ENCODE assay signal across 9 cellular contexts in genomic region chr6:20173833-20174796, GRCh38. TPM values are rescaled to one million over a fixed set of nuclear protein-coding genes. Genes with fewer than 3 reads are reported as not detected.
A peak's percentile ranks its signal among the peaks of the same experiment; 100 is the strongest.
DNase-seq lines count a peak whose midpoint lies in the region; ATAC-seq and TF ChIP-seq lines count a peak whose summit lies in the region.
"Had no signal": no experiment of that assay in that cellular context is flagged by ENCODE, and none has a peak within 500 bp of the region (broad histone marks: within the 10 kb centered on the region; RNA-seq: fewer than 3 reads in every experiment).

No MANE protein-coding gene starts in this region.

- ATAC-seq in GM19468 (IDR thresholded peaks at IDR 0.05; ENCODE audit: extremely low read depth, unreplicated experiment), result peak; percentile 81
- ATAC-seq in HG03558 (IDR thresholded peaks at IDR 0.05; ENCODE audit: extremely low read depth, unreplicated experiment), result peak; percentile 57
- ATAC-seq in activated naive CD8-positive, alpha-beta T cell treated with anti-CD3 and anti-CD28 coated beads, Interleukin-2, amount 50 U/mL, for 24 hours, result no peak
- ATAC-seq in HG02571 (IDR thresholded peaks at IDR 0.05; ENCODE audit: unreplicated experiment), result no peak
- no peak for ATAC-seq in HG02870 (IDR thresholded peaks at IDR 0.05; ENCODE audit: unreplicated experiment)

- H3K4me1 ChIP-seq in CD4-positive, alpha-beta memory T cell (ENCODE audit: insufficient read depth, low read length), result peaks cover 19% of the 10 kb centered on the region
- H3K4me1 ChIP-seq: pancreas had no signal

- TF ChIP-seq CTCF in GM10248 (IDR thresholded peaks at IDR 0.05; ENCODE audit: control extremely low read depth, extremely low read depth, low read depth, missing control alignments), result no peak

- POLR2A ChIA-PET in CD4-positive, alpha-beta memory T cell (lab: Charles Lee; ENCODE audit: partially characterized antibody), result interaction anchor here (0.7 kb wide), 1 partner anchor 145 kb away, joined by 3 read pairs; no protein-coding TSS in a partner anchor
- POLR2A ChIA-PET in GM10248 (lab: Yijun Ruan, JAX), result no interaction called here

- peak overlapping the region in 7 of 8 donors; percentile 17 to 76 (median 54) for H3K4me3 Mint-ChIP-seq in CD4-positive, alpha-beta memory T cell
- peak overlapping the region; percentile 32 for H3K4me3 Mint-ChIP-seq in activated naive CD8-positive, alpha-beta T cell treated with anti-CD3 and anti-CD28 coated beads, Interleukin-2, amount 50 U/mL, for 24 hours

- H3K27me3 Mint-ChIP-seq in CD4-positive, alpha-beta memory T cell, result no peaks in the 10 kb centered on the region
- no peaks in the 10 kb centered on the region for H3K27me3 Mint-ChIP-seq in activated naive CD8-positive, alpha-beta T cell treated with anti-CD3 and anti-CD28 coated beads, Interleukin-2, amount 50 U/mL, for 24 hours

- H3K9me3 ChIP-seq in CD4-positive, alpha-beta memory T cell (ENCODE audit: control insufficient read depth in 1 of 2, low read length in 2 of 2), result no peaks in the 10 kb centered on the region
- H3K9me3 ChIP-seq: pancreas had no signal

- peak in 2 of 5 donors; percentile 4 to 11 for DNase-seq in CD4-positive, alpha-beta memory T cell
- no peak for DNase-seq in activated naive CD8-positive, alpha-beta T cell treated with anti-CD3 and anti-CD28 coated beads, Interleukin-2, amount 50 U/mL, for 24 hours
- DNase-seq in iPS-NIHi7 (ENCODE audit: extremely low spot score) (no peak), GM10248 (ENCODE audit: extremely low spot score) (no peak)
- DNase-seq: pancreas had no signal

- no peaks in the 10 kb centered on the region for H3K36me3 ChIP-seq in CD4-positive, alpha-beta memory T cell (ENCODE audit: insufficient read depth, low read length)
- H3K36me3 ChIP-seq: pancreas had no signal

- no peaks in the 10 kb centered on the region for H3K9me3 Mint-ChIP-seq in CD4-positive, alpha-beta memory T cell
- no peaks in the 10 kb centered on the region for H3K9me3 Mint-ChIP-seq in activated naive CD8-positive, alpha-beta T cell treated with anti-CD3 and anti-CD28 coated beads, Interleukin-2, amount 50 U/mL, for 24 hours

- CTCF ChIA-PET in CD4-positive, alpha-beta memory T cell (lab: Charles Lee; ENCODE audit: partially characterized antibody), result interaction anchor here (1.2 kb wide), 1 partner anchor 354 kb away, joined by 4 read pairs; no protein-coding TSS in a partner anchor
- CTCF ChIA-PET in GM10248 (lab: Yijun Ruan, JAX), result interaction anchor here (1.1 to 2.5 kb wide), 2 partner anchors 11 to 47 kb away, joined by 4 to 8 read pairs; no protein-coding TSS in a partner anchor

- intact Hi-C loops in CD4-positive, alpha-beta memory T cell (cut with micrococcal nuclease), result no loop called here

- peaks cover 3 to 7% of the 10 kb centered on the region in 2 donors for H3K36me3 Mint-ChIP-seq in CD4-positive, alpha-beta memory T cell
- no peaks in the 10 kb centered on the region for H3K36me3 Mint-ChIP-seq in activated naive CD8-positive, alpha-beta T cell treated with anti-CD3 and anti-CD28 coated beads, Interleukin-2, amount 50 U/mL, for 24 hours (ENCODE audit: low read depth)

- peak overlapping the region in 6 of 7 donors; percentile 3 to 81 (median 66) for H3K27ac Mint-ChIP-seq in CD4-positive, alpha-beta memory T cell
- H3K27ac Mint-ChIP-seq in activated naive CD8-positive, alpha-beta T cell treated with anti-CD3 and anti-CD28 coated beads, Interleukin-2, amount 50 U/mL, for 24 hours, result peak overlapping the region; percentile 33

- no peaks in the 10 kb centered on the region for H3K27me3 ChIP-seq in CD4-positive, alpha-beta memory T cell (ENCODE audit: insufficient read depth, low read length)
- H3K27me3 ChIP-seq: pancreas had no signal

- H3K4me1 Mint-ChIP-seq in CD4-positive, alpha-beta memory T cell, result peaks cover 30 to 37% (median 32%) of the 10 kb centered on the region in 4 donors
- peaks cover 24% of the 10 kb centered on the region for H3K4me1 Mint-ChIP-seq in activated naive CD8-positive, alpha-beta T cell treated with anti-CD3 and anti-CD28 coated beads, Interleukin-2, amount 50 U/mL, for 24 hours

- H3K4me3 ChIP-seq in CD4-positive, alpha-beta memory T cell (ENCODE audit: low read length in 2 of 2), result no peak overlapping the region
- H3K4me3 ChIP-seq: pancreas had no signal

- H3K27ac ChIP-seq in CD4-positive, alpha-beta memory T cell (ENCODE audit: low read depth, low read length), result no peak overlapping the region
- H3K27ac ChIP-seq: pancreas had no signal

RNA-seq across cellular contexts. Expression of gene MBOAT1, which starts 38.2 kb away (rescaled TPM):
- 10 to 100 TPM; 21.3 to 24.6 TPM for total RNA-seq in CD4-positive, alpha-beta memory T cell
- 1 to 10 TPM in 1 of 2 donors, under 1 TPM in 1; 0.49 to 3.8 TPM for polyA plus RNA-seq in CD4-positive, alpha-beta memory T cell

Comparison
In these comparisons a context has a peak if more than half of its experiments do, and no peak if none do; other contexts are left out.
1. ATAC-seq: peak in GM19468 (single experiment) and HG03558 (single experiment); none in activated naive CD8-positive, alpha-beta T cell treated with anti-CD3 and anti-CD28 coated beads, Interleukin-2, amount 50 U/mL, for 24 hours (single experiment), HG02571 (single experiment) and HG02870 (single experiment).